ENCODE assay signal across 8 cellular contexts in the genomic region with DNA sequence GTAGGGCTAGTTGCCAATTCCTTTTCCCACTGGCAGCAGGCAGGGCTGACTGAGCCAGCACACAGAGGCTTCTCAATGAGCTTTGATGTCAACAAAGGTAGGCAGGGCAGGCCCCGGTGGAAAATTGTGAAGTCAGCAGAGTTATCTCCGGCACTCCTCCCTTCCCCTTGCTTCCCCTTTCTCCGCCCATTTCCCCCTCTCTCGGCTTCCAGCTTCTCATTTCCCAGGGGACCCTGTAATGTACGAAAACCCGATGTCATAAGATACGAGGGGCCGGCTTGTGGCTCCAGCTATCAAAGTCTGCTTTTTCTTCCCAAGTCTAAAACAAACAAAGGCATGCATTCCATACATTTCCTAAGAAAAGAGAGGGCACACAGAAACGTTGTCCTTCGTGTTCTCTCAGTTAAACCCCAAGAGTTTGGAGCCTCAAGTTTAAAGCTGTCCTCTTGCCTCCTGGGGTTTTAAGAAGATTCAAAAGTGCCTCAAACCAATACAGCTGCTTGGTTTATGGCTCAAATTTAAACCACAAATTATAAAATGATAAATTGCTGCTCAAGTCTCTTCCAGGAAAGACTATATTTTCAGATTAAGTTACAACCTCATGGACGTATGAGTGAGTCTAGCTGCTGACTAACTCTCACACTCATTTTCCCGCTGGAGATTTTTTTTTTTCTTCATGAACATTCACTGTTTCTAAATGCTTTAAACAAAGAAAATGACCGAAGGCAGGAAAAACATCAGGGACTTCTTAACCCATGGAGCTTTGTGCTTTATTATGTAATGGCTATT. TPM values are rescaled to one million over a fixed set of nuclear protein-coding genes. Genes with fewer than 3 reads are reported as not detected.
DNase-seq lines count a peak whose midpoint lies in the region; ATAC-seq and TF ChIP-seq lines count a peak whose summit lies in the region.

No MANE protein-coding gene starts in this region.

- H3K9me3 Mint-ChIP-seq in activated CD8-positive, alpha-beta T cell treated with anti-CD3 and anti-CD28 coated beads, Interleukin-2, amount 10 ng/mL, durations not matched to agents 7 days and 5 days (ENCODE audit: insufficient read depth) = no peaks in the 10 kb centered on the region

- TF ChIP-seq EP300 in neural cell (conservative IDR thresholded peaks at IDR 0.05; ENCODE audit: poor library complexity, severe bottlenecking) = no peak

- H3K27me3 Mint-ChIP-seq in activated CD8-positive, alpha-beta T cell treated with anti-CD3 and anti-CD28 coated beads, Interleukin-2, amount 10 ng/mL, durations not matched to agents 7 days and 5 days (ENCODE audit: low read depth) = no peaks in the 10 kb centered on the region

- H3K27ac Mint-ChIP-seq in activated CD8-positive, alpha-beta T cell treated with anti-CD3 and anti-CD28 coated beads, Interleukin-2, amount 10 ng/mL, durations not matched to agents 7 days and 5 days = peak overlapping the region; percentile 16

- H3K4me1 Mint-ChIP-seq in activated CD8-positive, alpha-beta T cell treated with anti-CD3 and anti-CD28 coated beads, Interleukin-2, amount 10 ng/mL, durations not matched to agents 7 days and 5 days (ENCODE audit: low read depth) = peaks cover 52% of the 10 kb centered on the region

- H3K36me3 ChIP-seq in neural cell (ENCODE audit: insufficient read depth, low read length) = no peaks in the 10 kb centered on the region

- DNase-seq in activated CD8-positive, alpha-beta memory T cell treated with anti-CD3 and anti-CD28 coated beads for 24 hours = peak; percentile 57
- no peak for DNase-seq in activated CD8-positive, alpha-beta memory T cell treated with anti-CD3 and anti-CD28 coated beads, Interleukin-2, amount 50 U/mL, for 4 hours
- DNase-seq in NCI-H2227 (lab: John Stamatoyannopoulos, UW; ENCODE audit: unreplicated experiment) = peak; percentile 82
- no peak for DNase-seq in activated CD8-positive, alpha-beta T cell treated with anti-CD3 and anti-CD28 coated beads, Interleukin-2, amount 10 ng/mL, durations not matched to agents 7 days and 5 days
- DNase-seq in fibroblast of the aortic adventitia (ENCODE audit: low read depth) = peak; percentile 98

- TF ChIP-seq CTCF in fibroblast of the aortic adventitia (IDR thresholded peaks at IDR 0.05; ENCODE audit: insufficient read depth, low read length) = no peak
- TF ChIP-seq CTCF in neural cell (IDR thresholded peaks at IDR 0.05; ENCODE audit: poor library complexity, severe bottlenecking) = no peak

- no peaks in the 10 kb centered on the region for H3F3A ChIP-seq in neural cell (ENCODE audit: insufficient read depth, low read length, poor library complexity, severe bottlenecking)

- peak overlapping the region; percentile 22 for H3K4me3 Mint-ChIP-seq in activated CD8-positive, alpha-beta T cell treated with anti-CD3 and anti-CD28 coated beads, Interleukin-2, amount 10 ng/mL, durations not matched to agents 7 days and 5 days

- H2AFZ ChIP-seq in neural cell (ENCODE audit: low read depth, low read length) = no peak overlapping the region

- no peaks in the 10 kb centered on the region for H4K20me1 ChIP-seq in neural cell (ENCODE audit: insufficient read depth)

- TF ChIP-seq RAD21 in neural cell (conservative IDR thresholded peaks at IDR 0.05) = no peak

- H3K79me2 ChIP-seq in neural cell (replicated peaks; ENCODE audit: insufficient read depth, low read length) = no peaks in the 10 kb centered on the region

- H3K4me3 ChIP-seq in fibroblast of the aortic adventitia (ENCODE audit: low read depth, low read length) (peak overlapping the region; percentile 47), neural cell (ENCODE audit: low read length) (peak overlapping the region; percentile 11)

- no peaks in the 10 kb centered on the region for H3K27me3 ChIP-seq in neural cell (ENCODE audit: insufficient read depth, low read depth, low read length)

- POLR2A ChIA-PET in activated CD8-positive, alpha-beta T cell treated with anti-CD3 and anti-CD28 coated beads, Interleukin-2, amount 10 ng/mL, durations not matched to agents 7 days and 5 days (lab: Charles Lee) = interaction anchor here (0.7 to 1.8 kb wide), 5 partner anchors 9 to 55 kb away, joined by 3 to 9 read pairs (median 3); no protein-coding TSS in a partner anchor

- ATAC-seq in activated CD8-positive, alpha-beta T cell treated with anti-CD3 and anti-CD28 coated beads, Interleukin-2, amount 10 ng/mL, durations not matched to agents 7 days and 5 days = peak; percentile 82
- no peak for ATAC-seq in HG03378 (IDR thresholded peaks at IDR 0.05; ENCODE audit: unreplicated experiment)
- no peak for ATAC-seq in HG03095 (IDR thresholded peaks at IDR 0.05; ENCODE audit: unreplicated experiment)

- H3K4me2 ChIP-seq in neural cell (ENCODE audit: low read length) = no peak overlapping the region

- peaks cover 1% of the 10 kb centered on the region for H3K36me3 Mint-ChIP-seq in activated CD8-positive, alpha-beta T cell treated with anti-CD3 and anti-CD28 coated beads, Interleukin-2, amount 10 ng/mL, durations not matched to agents 7 days and 5 days (ENCODE audit: low read depth)

- CTCF ChIA-PET in activated CD8-positive, alpha-beta T cell treated with anti-CD3 and anti-CD28 coated beads, Interleukin-2, amount 10 ng/mL, durations not matched to agents 7 days and 5 days (lab: Charles Lee) = interaction anchor here (0.9 to 2.1 kb wide), 10 partner anchors 8 to 187 kb away, joined by 3 to 16 read pairs (median 5); no protein-coding TSS in a partner anchor

- H3K9me2 ChIP-seq in neural cell (ENCODE audit: insufficient read depth, low read length) = no peaks in the 10 kb centered on the region

- H3K9me3 ChIP-seq in neural cell (ENCODE audit: low read length) = no peaks in the 10 kb centered on the region

- H3K27ac ChIP-seq in neural cell (ENCODE audit: low read length) = no peak overlapping the region

- H3K9ac ChIP-seq in neural cell (ENCODE audit: low read length) = no peak overlapping the region

TF ChIP-seq in neural cell, 6 proteins besides CTCF, POLR2A, EP300 and RAD21:
- TF ChIP-seq POLR2AphosphoS5 (IDR thresholded peaks at IDR 0.05) (no peak), EZH2 (IDR thresholded peaks at IDR 0.05; ENCODE audit: borderline replicate concordance, insufficient read depth, low read length, poor library complexity, severe bottlenecking) (no peak), TAF1 (IDR thresholded peaks at IDR 0.05; ENCODE audit: low read depth) (no peak), SMC3 (conservative IDR thresholded peaks at IDR 0.05; ENCODE audit: poor library complexity) (no peak), MXI1 (conservative IDR thresholded peaks at IDR 0.05; ENCODE audit: poor library complexity, severe bottlenecking) (no peak)
- TF ChIP-seq, protein P1, sequence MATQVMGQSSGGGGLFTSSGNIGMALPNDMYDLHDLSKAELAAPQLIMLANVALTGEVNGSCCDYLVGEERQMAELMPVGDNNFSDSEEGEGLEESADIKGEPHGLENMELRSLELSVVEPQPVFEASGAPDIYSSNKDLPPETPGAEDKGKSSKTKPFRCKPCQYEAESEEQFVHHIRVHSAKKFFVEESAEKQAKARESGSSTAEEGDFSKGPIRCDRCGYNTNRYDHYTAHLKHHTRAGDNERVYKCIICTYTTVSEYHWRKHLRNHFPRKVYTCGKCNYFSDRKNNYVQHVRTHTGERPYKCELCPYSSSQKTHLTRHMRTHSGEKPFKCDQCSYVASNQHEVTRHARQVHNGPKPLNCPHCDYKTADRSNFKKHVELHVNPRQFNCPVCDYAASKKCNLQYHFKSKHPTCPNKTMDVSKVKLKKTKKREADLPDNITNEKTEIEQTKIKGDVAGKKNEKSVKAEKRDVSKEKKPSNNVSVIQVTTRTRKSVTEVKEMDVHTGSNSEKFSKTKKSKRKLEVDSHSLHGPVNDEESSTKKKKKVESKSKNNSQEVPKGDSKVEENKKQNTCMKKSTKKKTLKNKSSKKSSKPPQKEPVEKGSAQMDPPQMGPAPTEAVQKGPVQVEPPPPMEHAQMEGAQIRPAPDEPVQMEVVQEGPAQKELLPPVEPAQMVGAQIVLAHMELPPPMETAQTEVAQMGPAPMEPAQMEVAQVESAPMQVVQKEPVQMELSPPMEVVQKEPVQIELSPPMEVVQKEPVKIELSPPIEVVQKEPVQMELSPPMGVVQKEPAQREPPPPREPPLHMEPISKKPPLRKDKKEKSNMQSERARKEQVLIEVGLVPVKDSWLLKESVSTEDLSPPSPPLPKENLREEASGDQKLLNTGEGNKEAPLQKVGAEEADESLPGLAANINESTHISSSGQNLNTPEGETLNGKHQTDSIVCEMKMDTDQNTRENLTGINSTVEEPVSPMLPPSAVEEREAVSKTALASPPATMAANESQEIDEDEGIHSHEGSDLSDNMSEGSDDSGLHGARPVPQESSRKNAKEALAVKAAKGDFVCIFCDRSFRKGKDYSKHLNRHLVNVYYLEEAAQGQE (IDR thresholded peaks at IDR 0.05; ENCODE audit: borderline replicate concordance) = no peak
TF ChIP-seq in neural cell: peak in this region for 0.

RNA-seq across cellular contexts. Expression of gene EML4, which starts 27.3 kb away (rescaled TPM):
- 10 to 100 TPM; 88.0 to 89.7 TPM for total RNA-seq in activated CD8-positive, alpha-beta T cell treated with anti-CD3 and anti-CD28 coated beads, Interleukin-2, amount 10 ng/mL, durations not matched to agents 7 days and 5 days
- 49.9 and 50.9 TPM in 2 replicates for total RNA-seq in fibroblast of the aortic adventitia (ENCODE audit: low replicate concordance)
- 30.8 and 33.9 TPM in 2 replicates for polyA plus RNA-seq in neural cell
- polyA minus RNA-seq in neural cell = 55.1 and 60.4 TPM in 2 replicates

Comparison
In these comparisons a context has a peak if more than half of its experiments do, and no peak if none do; other contexts are left out.
1. DNase-seq: peak in activated CD8-positive, alpha-beta memory T cell treated with anti-CD3 and anti-CD28 coated beads for 24 hours (single experiment), NCI-H2227 (single experiment) and fibroblast of the aortic adventitia (single experiment); none in activated CD8-positive, alpha-beta memory T cell treated with anti-CD3 and anti-CD28 coated beads, Interleukin-2, amount 50 U/mL, for 4 hours (single experiment) and activated CD8-positive, alpha-beta T cell treated with anti-CD3 and anti-CD28 coated beads, Interleukin-2, amount 10 ng/mL, durations not matched to agents 7 days and 5 days (single experiment).